Comparison of ENCODE assay signal across 1 cellular context in genomic region chr12:32399373-32400113, GRCh38.
TF ChIP-seq lines count a peak whose summit lies in the region.

FGD4 (plus strand) TSS chr12:32399558.

TF ChIP-seq in K562, 482 proteins besides CTCF, POLR2A, EP300 and RAD21 (continued from another document and continues in another):
- no peak for TF ChIP-seq ZNF75A (CRISPR knock-in tag; IDR thresholded peaks at IDR 0.05)
- TF ChIP-seq ARID3A (IDR thresholded peaks at IDR 0.05; ENCODE audit: borderline replicate concordance, low read depth, low read length): no peak
- no peak for TF ChIP-seq MCM3 (IDR thresholded peaks at IDR 0.05)
- TF ChIP-seq PPARD (CRISPR knock-in tag; IDR thresholded peaks at IDR 0.05): no peak
- TF ChIP-seq XRCC3 (IDR thresholded peaks at IDR 0.05): no peak
- TF ChIP-seq HEY1 (CRISPR knock-in tag; IDR thresholded peaks at IDR 0.05; ENCODE audit: borderline replicate concordance): no peak
- no peak; the same call in 1 of the 2 replicates for TF ChIP-seq CREB3L1 (IDR thresholded peaks at IDR 0.05; ENCODE audit: borderline replicate concordance, low read depth)
- no peak for TF ChIP-seq ZNF79 (CRISPR knock-in tag; IDR thresholded peaks at IDR 0.05; ENCODE audit: low read depth)
- no peak for TF ChIP-seq ILF3 (IDR thresholded peaks at IDR 0.05; ENCODE audit: borderline replicate concordance)
- 0 out of 2 replicates have a peak, but pooled peaks have one; percentile 47 for TF ChIP-seq MGA (IDR thresholded peaks at IDR 0.05)
- no peak for TF ChIP-seq E2F3 (CRISPR knock-in tag; IDR thresholded peaks at IDR 0.05)
- TF ChIP-seq ESRRB (CRISPR knock-in tag; IDR thresholded peaks at IDR 0.05; ENCODE audit: borderline replicate concordance): no peak
- TF ChIP-seq ELF4 (CRISPR knock-in tag; IDR thresholded peaks at IDR 0.05): no peak
- TF ChIP-seq YBX1 (IDR thresholded peaks at IDR 0.05): no peak
- TF ChIP-seq ZNF507 (tag; conservative IDR thresholded peaks at IDR 0.05): no peak
- no peak for TF ChIP-seq ZNF57 (CRISPR knock-in tag; IDR thresholded peaks at IDR 0.05)
- no peak for TF ChIP-seq TAF7 (tag; IDR thresholded peaks at IDR 0.05)
- no peak for TF ChIP-seq FOXP4 (CRISPR knock-in tag; IDR thresholded peaks at IDR 0.05; ENCODE audit: borderline replicate concordance)
- TF ChIP-seq BCL6 (CRISPR knock-in tag; IDR thresholded peaks at IDR 0.05): no peak
- TF ChIP-seq ZNF197 (CRISPR knock-in tag; IDR thresholded peaks at IDR 0.05; ENCODE audit: low read depth): no peak
- TF ChIP-seq NFYB (IDR thresholded peaks at IDR 0.05; ENCODE audit: extremely low read depth, insufficient read length): no peak
- TF ChIP-seq GTF2F1 (IDR thresholded peaks at IDR 0.05; ENCODE audit: low read depth, low read length): no peak
- TF ChIP-seq C11orf30 (IDR thresholded peaks at IDR 0.05; ENCODE audit: low read depth): no peak
- TF ChIP-seq ZNF239 (CRISPR knock-in tag; IDR thresholded peaks at IDR 0.05): no peak
- no peak for TF ChIP-seq RERE (CRISPR knock-in tag; IDR thresholded peaks at IDR 0.05; ENCODE audit: borderline replicate concordance)
- no peak for TF ChIP-seq ZNF444 (CRISPR knock-in tag; IDR thresholded peaks at IDR 0.05)
- TF ChIP-seq ZNF717 (CRISPR knock-in tag; IDR thresholded peaks at IDR 0.05): no peak
